In the genomic region with DNA sequence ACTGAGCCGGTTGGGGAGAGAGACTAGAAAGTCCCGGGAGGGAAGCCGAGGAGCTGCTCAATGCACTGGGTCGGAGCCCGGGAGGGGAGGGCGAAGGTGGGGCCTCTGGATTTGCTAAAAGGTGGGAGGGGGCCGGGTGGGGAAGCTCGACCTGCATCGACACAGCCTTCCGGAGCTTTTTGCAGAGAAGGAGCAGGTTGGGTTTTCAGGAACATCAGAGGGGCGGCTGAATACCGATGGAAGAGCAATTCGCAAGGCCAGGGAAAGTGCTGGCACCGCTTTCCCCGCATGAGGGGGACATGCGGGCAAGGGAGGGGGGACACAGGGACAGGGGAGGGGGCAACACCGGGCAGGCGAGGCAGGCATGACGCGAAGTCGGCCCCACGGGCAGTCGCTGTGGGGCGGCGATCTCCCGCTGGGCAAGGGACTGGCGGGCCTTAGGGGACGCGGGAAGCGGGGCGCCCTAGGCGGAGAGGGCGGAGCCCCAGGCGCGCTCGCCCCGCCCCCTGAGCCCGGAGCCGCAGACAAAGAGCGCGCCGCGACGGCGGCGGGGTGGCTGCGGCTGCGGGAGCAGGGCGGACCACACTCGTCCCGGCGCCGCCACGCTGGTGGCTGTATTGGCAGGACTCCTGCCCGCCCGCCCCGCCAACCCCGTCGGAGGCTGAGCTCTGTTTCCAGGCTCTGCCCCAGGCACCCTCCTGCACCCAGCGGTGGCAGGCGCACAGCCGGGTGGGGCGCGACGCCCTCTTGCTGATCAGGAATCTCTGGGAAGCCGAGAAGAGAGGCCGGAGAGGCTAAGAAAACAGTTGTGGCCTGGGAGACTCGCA, we compare ENCODE assay signal across 8 cellular contexts. TPM values are rescaled to one million over a fixed set of nuclear protein-coding genes. Genes with fewer than 3 reads are reported as not detected.
DNase-seq lines count a peak whose midpoint lies in the region; ATAC-seq and TF ChIP-seq lines count a peak whose summit lies in the region.

No MANE protein-coding gene starts in this region.

- WGBS in esophagus squamous epithelium, 2 donors, result 22 to 36% methylated on average over 7 to 9 of the region's 68 CpGs
- WGBS in aorta, 2 donors, result 6 to 15% methylated on average over 61 to 68 of the region's 68 CpGs

- peaks cover 0 to 8% (median 0%) of the 10 kb centered on the region in 4 donors for H3K27me3 ChIP-seq in esophagus squamous epithelium
- no peaks in the 10 kb centered on the region for H3K27me3 ChIP-seq in aorta (ENCODE audit: control insufficient read depth in 1 of 2, insufficient read depth in 2 of 2, low read length in 1 of 2)

- TF ChIP-seq POLR2A in esophagus squamous epithelium (IDR thresholded peaks at IDR 0.05), result no peak

- H3K27ac ChIP-seq in esophagus squamous epithelium (peak overlapping the region in 1 of 4 donors; percentile 33), aorta (ENCODE audit: low read depth in 1 of 2, low read length in 2 of 2) (no peak overlapping the region)

- H3K36me3 ChIP-seq in esophagus squamous epithelium, result no peaks in the 10 kb centered on the region
- no peaks in the 10 kb centered on the region for H3K36me3 ChIP-seq in aorta (ENCODE audit: control insufficient read depth in 1 of 2, insufficient read depth in 2 of 2, low read length in 1 of 2)

- H3K4me3 ChIP-seq in esophagus squamous epithelium (peak overlapping the region; percentile 24 to 60 (median 40)), aorta (ENCODE audit: low read length in 2 of 2) (peak overlapping the region in 1 of 2 donors; percentile 25)

- intact Hi-C loops in esophagus squamous epithelium (cut with DNase I) (loop anchor here (10.0 kb wide), 1 partner anchor 56 kb away; no protein-coding TSS in a partner anchor), aorta (cut with DNase I) (no loop called here)

- no peaks in the 10 kb centered on the region for H3K9me3 ChIP-seq in esophagus squamous epithelium
- H3K9me3 ChIP-seq in aorta (ENCODE audit: control insufficient read depth, low read length), result no peaks in the 10 kb centered on the region

- TF ChIP-seq CTCF in esophagus squamous epithelium (IDR thresholded peaks at IDR 0.05) (no peak), omental fat pad (IDR thresholded peaks at IDR 0.05) (no peak)

- ATAC-seq in omental fat pad (ENCODE audit: low FRiP score) (peak; percentile 58), aorta (ENCODE audit: low FRiP score) (peak; percentile 72), GM21447 (IDR thresholded peaks at IDR 0.05; ENCODE audit: unreplicated experiment) (no peak)

- DNase-seq in D341Med (ENCODE audit: low spot score) (peak; percentile 88), NCI-H1105 (lab: John Stamatoyannopoulos, UW) (peak; percentile 71), esophagus squamous epithelium (lab: John Stamatoyannopoulos, UW) (no peak), omental fat pad (ENCODE audit: low spot score) (no peak), aorta (no peak), SKM-1 (lab: John Stamatoyannopoulos, UW; ENCODE audit: unreplicated experiment) (no peak)
- peak; percentile 69 for DNase-seq in activated CD8-positive, alpha-beta memory T cell treated with anti-CD3 and anti-CD28 coated beads, Interleukin-2, amount 50 U/mL, for 48 hours

- H3K4me1 ChIP-seq in esophagus squamous epithelium (peaks cover 0 to 14% (median 0%) of the 10 kb centered on the region in 3 donors), aorta (ENCODE audit: control insufficient read depth in 1 of 2, insufficient read depth in 2 of 2, low read length in 2 of 2) (no peaks in the 10 kb centered on the region)

RNA-seq across cellular contexts. Expression of gene PDZD4, which starts 11.6 kb away (rescaled TPM):
- total RNA-seq in esophagus squamous epithelium, result 1 to 10 TPM in 3 of 4 donors, under 1 TPM in 1; 0.97 to 3.4 (median 1.9) TPM
- total RNA-seq in omental fat pad, result 1 to 10 TPM; 1.9 to 2.6 (median 2.2) TPM
- total RNA-seq in aorta, result 10 to 100 TPM; 11.9 to 19.2 TPM
- polyA plus RNA-seq in aorta, result 10 to 100 TPM in 1 of 2 donors, 1 to 10 TPM in 1; 4.4 to 27.3 TPM

RNA-seq across cellular contexts. Expression of gene SSR4, which starts 24.3 kb away (rescaled TPM):
- total RNA-seq in esophagus squamous epithelium (100 to 1,000 TPM; 131 to 257 (median 159) TPM), omental fat pad (100 to 1,000 TPM; 126 to 249 (median 179) TPM), aorta (100 to 1,000 TPM; 182 TPM)
- 100 to 1,000 TPM; 401 to 633 TPM for polyA plus RNA-seq in aorta

RNA-seq across cellular contexts. Expression of gene IDH3G, which starts 24.6 kb away (rescaled TPM):
- 10 to 100 TPM; 60.7 to 67.8 (median 64.1) TPM for total RNA-seq in esophagus squamous epithelium
- 100 to 1,000 TPM in 1 of 4 donors, 10 to 100 TPM in 3; 71.9 to 119 (median 89.7) TPM for total RNA-seq in omental fat pad
- total RNA-seq in aorta, result 10 to 100 TPM; 46.8 to 48.4 TPM
- 10 to 100 TPM; 33.3 to 72.5 TPM for polyA plus RNA-seq in aorta

RNA-seq across cellular contexts. Expression of gene SRPK3, which starts 37.9 kb away (rescaled TPM):
- total RNA-seq in esophagus squamous epithelium (under 1 TPM in 3 of 4 donors, not detected in 1; 0.09 to 0.38 (median 0.15) TPM), omental fat pad (under 1 TPM in 3 of 4 donors, not detected in 1; 0.12 to 0.47 (median 0.19) TPM), aorta (1 to 10 TPM; 5.4 to 8.0 TPM)
- 10 to 100 TPM in 1 of 2 donors, 1 to 10 TPM in 1; 1.1 to 11.0 TPM for polyA plus RNA-seq in aorta

RNA-seq across cellular contexts. Expression of gene PLXNB3, which starts 54.7 kb away (rescaled TPM):
- total RNA-seq in esophagus squamous epithelium (10 to 100 TPM in 1 of 4 donors, 1 to 10 TPM in 3; 3.2 to 13.4 (median 6.9) TPM), omental fat pad (10 to 100 TPM in 2 of 4 donors, 1 to 10 TPM in 2; 3.2 to 13.2 (median 10.2) TPM), aorta (10 to 100 TPM; 18.0 to 18.7 TPM)
- 10 to 100 TPM in 1 of 2 donors, under 1 TPM in 1; 0.38 to 31.4 TPM for polyA plus RNA-seq in aorta

Comparison
In these comparisons a context has a peak if more than half of its experiments do, and no peak if none do; other contexts are left out.
1. DNase-seq: peak in D341Med (single experiment), NCI-H1105 (single experiment) and activated CD8-positive, alpha-beta memory T cell treated with anti-CD3 and anti-CD28 coated beads, Interleukin-2, amount 50 U/mL, for 48 hours (single experiment); none in esophagus squamous epithelium (single experiment), omental fat pad (single experiment), aorta (0 of 2) and SKM-1 (single experiment).